In the genomic region with DNA sequence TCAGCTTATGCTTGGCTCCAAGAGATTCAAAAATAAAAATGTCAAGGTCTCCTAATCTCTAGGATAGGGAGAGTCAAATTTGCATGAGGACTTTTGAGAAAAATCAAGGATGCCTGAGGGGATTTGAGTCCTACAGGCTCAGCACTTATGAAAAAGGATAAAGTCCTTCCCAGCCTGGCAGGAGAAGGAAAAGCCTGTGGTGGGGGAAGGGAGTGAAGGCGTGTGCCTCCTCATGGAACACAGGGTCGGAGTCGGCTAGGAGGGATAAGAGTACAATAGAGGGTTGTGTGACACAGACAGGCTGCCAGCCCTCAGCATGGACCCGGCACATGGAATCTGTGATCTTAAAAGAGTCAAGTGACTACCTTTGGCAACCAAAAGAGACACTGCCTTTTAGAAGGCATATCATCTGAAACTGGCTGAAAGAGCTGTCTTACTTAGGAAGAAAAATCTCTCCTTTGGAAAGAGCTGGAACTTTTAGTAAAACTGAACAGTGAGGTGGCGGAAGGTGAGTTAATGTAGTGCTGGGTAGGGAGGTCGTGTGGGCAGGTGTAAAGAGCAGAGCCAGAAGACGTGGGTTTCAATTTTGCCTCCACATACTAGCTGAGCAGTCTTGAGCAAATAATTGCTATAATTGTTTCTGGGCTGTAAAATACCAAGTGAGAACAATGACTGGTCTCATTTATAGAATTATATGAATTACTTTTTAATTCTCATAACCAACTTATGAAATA, we compare ENCODE assay signal across 11 cellular contexts. TPM values are rescaled to one million over a fixed set of nuclear protein-coding genes. Genes with fewer than 3 reads are reported as not detected.
A peak's percentile ranks its signal among the peaks of the same experiment; 100 is the strongest.
DNase-seq lines count a peak whose midpoint lies in the region; ATAC-seq and TF ChIP-seq lines count a peak whose summit lies in the region.
"Had no signal": no experiment of that assay in that cellular context is flagged by ENCODE, and none has a peak within 500 bp of the region (broad histone marks: within the 10 kb centered on the region; RNA-seq: fewer than 3 reads in every experiment).

No MANE protein-coding gene starts in this region.

- H3K9me3 Mint-ChIP-seq in Caco-2 (ENCODE audit: unreplicated experiment): peaks cover 9% of the 10 kb centered on the region
- no peaks in the 10 kb centered on the region for H3K9me3 Mint-ChIP-seq in nephron

- H3K36me3 ChIP-seq in Caco-2 (ENCODE audit: control insufficient read depth, insufficient read depth, low read length): no peaks in the 10 kb centered on the region

- DNase-seq in Caco-2 (peak; percentile 37 to 73), M059J (ENCODE audit: low read depth) (peak; percentile 50), ecto neural progenitor cell (ENCODE audit: low spot score) (peak; percentile 72), DMS 273 (lab: John Stamatoyannopoulos, UW; ENCODE audit: unreplicated experiment) (no peak), MV-4-11 (lab: John Stamatoyannopoulos, UW) (no peak), NCI-H2029 (lab: John Stamatoyannopoulos, UW) (no peak)
- DNase-seq: activated CD4-positive, alpha-beta T cell treated with anti-CD3 and anti-CD28 coated beads, Interleukin-2, amount 50 U/mL, for 48 hours; NCI-H1694 treated with DMSO at 0.1 percent for 48 hours; T-helper 2 cell had no signal

- no peaks in the 10 kb centered on the region for H3K9me3 ChIP-seq in Caco-2

- H3K27ac Mint-ChIP-seq in Caco-2 (ENCODE audit: unreplicated experiment) (peak overlapping the region; percentile 58), nephron (peak overlapping the region in 2 of 3 experiments; percentile 8 to 54)

- CTCF ChIA-PET in Caco-2 (lab: Charles Lee): interaction anchor here (0.5 to 0.6 kb wide), 2 partner anchors 80 to 846 kb away, joined by 3 to 4 read pairs; no protein-coding TSS in a partner anchor

- H3K4me3 Mint-ChIP-seq in Caco-2 (ENCODE audit: unreplicated experiment): peak overlapping the region; percentile 19
- no peak overlapping the region for H3K4me3 Mint-ChIP-seq in nephron

- no peak for ATAC-seq in HG03378 (IDR thresholded peaks at IDR 0.05; ENCODE audit: unreplicated experiment)

- peaks cover 38% of the 10 kb centered on the region for H3K4me1 ChIP-seq in Caco-2

- intact Hi-C loops in Caco-2 (cut with micrococcal nuclease; ENCODE audit: unreplicated experiment): no loop called here

- BruUV-seq in Caco-2 (replicated peaks; lab: Mats Ljungman, UMichigan): no TSS peak

- H3K27me3 ChIP-seq in Caco-2 (replicated peaks; ENCODE audit: control insufficient read depth, insufficient read depth, low read length): no peaks in the 10 kb centered on the region

- POLR2A ChIA-PET in Caco-2 (lab: Charles Lee): no interaction called here

- H3K27me3 Mint-ChIP-seq in Caco-2 (ENCODE audit: insufficient read depth, unreplicated experiment) (no peaks in the 10 kb centered on the region), nephron (ENCODE audit: low read depth) (no peaks in the 10 kb centered on the region)

- no peaks in the 10 kb centered on the region for H3K36me3 Mint-ChIP-seq in Caco-2 (ENCODE audit: insufficient read depth, unreplicated experiment)
- H3K36me3 Mint-ChIP-seq in nephron (ENCODE audit: low read depth): no peaks in the 10 kb centered on the region

- peaks cover 39% of the 10 kb centered on the region for H3K4me1 Mint-ChIP-seq in Caco-2 (ENCODE audit: low read depth, unreplicated experiment)
- peaks cover 12% of the 10 kb centered on the region for H3K4me1 Mint-ChIP-seq in nephron

- no peak overlapping the region for H3K4me3 ChIP-seq in Caco-2 (ENCODE audit: low read depth, low read length)

- TF ChIP-seq CTCF in Caco-2 (IDR thresholded peaks at IDR 0.05; ENCODE audit: insufficient read depth in 1 of 2, low read depth in 1 of 2, low read length in 1 of 2, severe bottlenecking in 1 of 2, unreplicated experiment in 1 of 2) (no peak), nephron (IDR thresholded peaks at IDR 0.05; ENCODE audit: unreplicated experiment in 3 of 3) (no peak)

RNA-seq across cellular contexts. Expression of gene RDX, which starts 58.8 kb away (rescaled TPM):
- 250 and 251 TPM in 2 replicates for total RNA-seq in Caco-2 (2022)
- 101 and 104 TPM in 2 replicates for total RNA-seq in M059J (2014; rRNA removed; shearing (Covaris generic))

Comparison
In these comparisons a context has a peak if more than half of its experiments do, and no peak if none do; other contexts are left out.
1. DNase-seq: peak in Caco-2 (2 of 2), M059J (single experiment) and ecto neural progenitor cell (single experiment); none in DMS 273 (single experiment), MV-4-11 (single experiment) and NCI-H2029 (single experiment).